Comparison of ENCODE assay signal across 1 cellular context in the genomic region with DNA sequence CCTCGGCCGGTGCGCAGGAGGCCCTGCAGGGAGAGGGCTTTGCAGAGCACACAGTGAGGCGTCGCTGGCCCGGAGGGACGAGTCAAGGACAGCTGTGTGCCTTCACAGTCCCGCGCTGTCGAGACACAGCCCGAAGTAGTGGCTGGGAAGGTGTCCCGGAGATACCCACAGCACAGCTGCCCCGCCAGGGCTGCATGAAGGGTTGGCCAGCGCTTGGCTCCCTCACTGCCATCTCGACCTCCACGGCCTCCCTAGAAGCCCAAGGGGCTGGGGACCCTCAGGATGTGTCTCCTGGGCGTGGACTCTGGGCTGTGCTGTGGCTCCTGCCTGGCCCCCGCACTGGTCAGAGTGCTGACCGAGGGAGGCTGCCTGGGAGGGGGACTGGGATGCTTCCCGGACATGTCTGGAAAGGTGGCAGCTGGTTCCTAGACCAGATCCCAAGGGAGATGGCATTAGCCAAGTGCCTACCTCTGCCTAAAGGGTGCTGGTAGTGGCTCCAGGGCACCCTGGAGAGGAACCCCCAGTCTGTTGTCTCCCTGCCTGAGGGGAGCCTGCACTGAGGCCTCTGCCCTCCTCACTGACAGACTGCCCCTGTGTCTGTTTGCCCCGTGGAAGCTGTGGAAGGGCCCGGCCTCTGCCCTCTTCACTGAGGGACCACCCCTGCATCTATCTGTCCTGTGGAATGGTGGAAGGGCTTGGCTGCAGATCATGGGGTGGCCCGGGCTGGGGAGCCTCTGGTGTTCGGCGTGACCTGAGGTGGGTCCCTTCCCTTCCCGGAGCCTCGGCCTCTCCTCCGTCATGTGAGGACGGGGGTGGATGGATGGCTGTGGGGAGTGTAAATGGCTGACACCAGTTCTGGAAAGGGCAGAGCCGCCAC.
TF ChIP-seq lines count a peak whose summit lies in the region.

No MANE protein-coding gene starts in this region.

TF ChIP-seq in GM23338, 12 proteins besides CTCF, POLR2A, EP300 and RAD21 (continued from another document):
- TF ChIP-seq, protein P1, sequence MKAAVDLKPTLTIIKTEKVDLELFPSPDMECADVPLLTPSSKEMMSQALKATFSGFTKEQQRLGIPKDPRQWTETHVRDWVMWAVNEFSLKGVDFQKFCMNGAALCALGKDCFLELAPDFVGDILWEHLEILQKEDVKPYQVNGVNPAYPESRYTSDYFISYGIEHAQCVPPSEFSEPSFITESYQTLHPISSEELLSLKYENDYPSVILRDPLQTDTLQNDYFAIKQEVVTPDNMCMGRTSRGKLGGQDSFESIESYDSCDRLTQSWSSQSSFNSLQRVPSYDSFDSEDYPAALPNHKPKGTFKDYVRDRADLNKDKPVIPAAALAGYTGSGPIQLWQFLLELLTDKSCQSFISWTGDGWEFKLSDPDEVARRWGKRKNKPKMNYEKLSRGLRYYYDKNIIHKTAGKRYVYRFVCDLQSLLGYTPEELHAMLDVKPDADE (IDR thresholded peaks at IDR 0.05) = no peak
- no peak for TF ChIP-seq EZH2 (IDR thresholded peaks at IDR 0.05; ENCODE audit: low read depth, unreplicated experiment)
- TF ChIP-seq, protein P2, sequence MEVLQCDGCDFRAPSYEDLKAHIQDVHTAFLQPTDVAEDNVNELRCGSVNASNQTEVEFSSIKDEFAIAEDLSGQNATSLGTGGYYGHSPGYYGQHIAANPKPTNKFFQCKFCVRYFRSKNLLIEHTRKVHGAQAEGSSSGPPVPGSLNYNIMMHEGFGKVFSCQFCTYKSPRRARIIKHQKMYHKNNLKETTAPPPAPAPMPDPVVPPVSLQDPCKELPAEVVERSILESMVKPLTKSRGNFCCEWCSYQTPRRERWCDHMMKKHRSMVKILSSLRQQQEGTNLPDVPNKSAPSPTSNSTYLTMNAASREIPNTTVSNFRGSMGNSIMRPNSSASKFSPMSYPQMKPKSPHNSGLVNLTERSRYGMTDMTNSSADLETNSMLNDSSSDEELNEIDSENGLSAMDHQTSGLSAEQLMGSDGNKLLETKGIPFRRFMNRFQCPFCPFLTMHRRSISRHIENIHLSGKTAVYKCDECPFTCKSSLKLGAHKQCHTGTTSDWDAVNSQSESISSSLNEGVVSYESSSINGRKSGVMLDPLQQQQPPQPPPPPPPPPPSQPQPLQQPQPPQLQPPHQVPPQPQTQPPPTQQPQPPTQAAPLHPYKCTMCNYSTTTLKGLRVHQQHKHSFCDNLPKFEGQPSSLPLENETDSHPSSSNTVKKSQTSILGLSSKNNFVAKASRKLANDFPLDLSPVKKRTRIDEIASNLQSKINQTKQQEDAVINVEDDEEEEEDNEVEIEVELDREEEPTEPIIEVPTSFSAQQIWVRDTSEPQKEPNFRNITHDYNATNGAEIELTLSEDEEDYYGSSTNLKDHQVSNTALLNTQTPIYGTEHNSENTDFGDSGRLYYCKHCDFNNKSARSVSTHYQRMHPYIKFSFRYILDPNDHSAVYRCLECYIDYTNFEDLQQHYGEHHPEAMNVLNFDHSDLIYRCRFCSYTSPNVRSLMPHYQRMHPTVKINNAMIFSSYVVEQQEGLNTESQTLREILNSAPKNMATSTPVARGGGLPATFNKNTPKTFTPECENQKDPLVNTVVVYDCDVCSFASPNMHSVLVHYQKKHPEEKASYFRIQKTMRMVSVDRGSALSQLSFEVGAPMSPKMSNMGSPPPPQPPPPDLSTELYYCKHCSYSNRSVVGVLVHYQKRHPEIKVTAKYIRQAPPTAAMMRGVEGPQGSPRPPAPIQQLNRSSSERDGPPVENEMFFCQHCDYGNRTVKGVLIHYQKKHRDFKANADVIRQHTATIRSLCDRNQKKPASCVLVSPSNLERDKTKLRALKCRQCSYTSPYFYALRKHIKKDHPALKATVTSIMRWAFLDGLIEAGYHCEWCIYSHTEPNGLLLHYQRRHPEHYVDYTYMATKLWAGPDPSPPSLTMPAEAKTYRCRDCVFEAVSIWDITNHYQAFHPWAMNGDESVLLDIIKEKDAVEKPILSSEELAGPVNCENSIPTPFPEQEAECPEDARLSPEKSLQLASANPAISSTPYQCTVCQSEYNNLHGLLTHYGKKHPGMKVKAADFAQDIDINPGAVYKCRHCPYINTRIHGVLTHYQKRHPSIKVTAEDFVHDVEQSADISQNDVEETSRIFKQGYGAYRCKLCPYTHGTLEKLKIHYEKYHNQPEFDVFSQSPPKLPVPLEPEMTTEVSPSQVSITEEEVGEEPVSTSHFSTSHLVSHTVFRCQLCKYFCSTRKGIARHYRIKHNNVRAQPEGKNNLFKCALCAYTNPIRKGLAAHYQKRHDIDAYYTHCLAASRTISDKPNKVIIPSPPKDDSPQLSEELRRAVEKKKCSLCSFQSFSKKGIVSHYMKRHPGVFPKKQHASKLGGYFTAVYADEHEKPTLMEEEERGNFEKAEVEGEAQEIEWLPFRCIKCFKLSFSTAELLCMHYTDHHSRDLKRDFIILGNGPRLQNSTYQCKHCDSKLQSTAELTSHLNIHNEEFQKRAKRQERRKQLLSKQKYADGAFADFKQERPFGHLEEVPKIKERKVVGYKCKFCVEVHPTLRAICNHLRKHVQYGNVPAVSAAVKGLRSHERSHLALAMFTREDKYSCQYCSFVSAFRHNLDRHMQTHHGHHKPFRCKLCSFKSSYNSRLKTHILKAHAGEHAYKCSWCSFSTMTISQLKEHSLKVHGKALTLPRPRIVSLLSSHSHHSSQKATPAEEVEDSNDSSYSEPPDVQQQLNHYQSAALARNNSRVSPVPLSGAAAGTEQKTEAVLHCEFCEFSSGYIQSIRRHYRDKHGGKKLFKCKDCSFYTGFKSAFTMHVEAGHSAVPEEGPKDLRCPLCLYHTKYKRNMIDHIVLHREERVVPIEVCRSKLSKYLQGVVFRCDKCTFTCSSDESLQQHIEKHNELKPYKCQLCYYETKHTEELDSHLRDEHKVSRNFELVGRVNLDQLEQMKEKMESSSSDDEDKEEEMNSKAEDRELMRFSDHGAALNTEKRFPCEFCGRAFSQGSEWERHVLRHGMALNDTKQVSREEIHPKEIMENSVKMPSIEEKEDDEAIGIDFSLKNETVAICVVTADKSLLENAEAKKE (CRISPR knock-in tag; IDR thresholded peaks at IDR 0.05) = no peak
- no peak for TF ChIP-seq ZNF331 (CRISPR knock-in tag; IDR thresholded peaks at IDR 0.05; ENCODE audit: low read depth)
- no peak for TF ChIP-seq STAT1 (IDR thresholded peaks at IDR 0.05; ENCODE audit: unreplicated experiment)
- TF ChIP-seq CREB1 (CRISPR knock-in tag; IDR thresholded peaks at IDR 0.05; ENCODE audit: low read depth) = no peak
- no peak for TF ChIP-seq JUNB (IDR thresholded peaks at IDR 0.05; ENCODE audit: unreplicated experiment)
- no peak for TF ChIP-seq NANOG (IDR thresholded peaks at IDR 0.05; ENCODE audit: borderline replicate concordance)
- TF ChIP-seq EZH2phosphoT487 (IDR thresholded peaks at IDR 0.05; ENCODE audit: unreplicated experiment) = no peak
TF ChIP-seq in GM23338: peak in this region for 0.
